In genomic region chr1:112395832-112396667, GRCh38 we compare ENCODE assay signal across 8 cellular contexts. TPM values are rescaled to one million over a fixed set of nuclear protein-coding genes. Genes with fewer than 3 reads are reported as not detected.
A peak's percentile ranks its signal among the peaks of the same experiment; 100 is the strongest.
DNase-seq lines count a peak whose midpoint lies in the region; FAIRE-seq and TF ChIP-seq lines count a peak whose summit lies in the region.

A gene with protein sequence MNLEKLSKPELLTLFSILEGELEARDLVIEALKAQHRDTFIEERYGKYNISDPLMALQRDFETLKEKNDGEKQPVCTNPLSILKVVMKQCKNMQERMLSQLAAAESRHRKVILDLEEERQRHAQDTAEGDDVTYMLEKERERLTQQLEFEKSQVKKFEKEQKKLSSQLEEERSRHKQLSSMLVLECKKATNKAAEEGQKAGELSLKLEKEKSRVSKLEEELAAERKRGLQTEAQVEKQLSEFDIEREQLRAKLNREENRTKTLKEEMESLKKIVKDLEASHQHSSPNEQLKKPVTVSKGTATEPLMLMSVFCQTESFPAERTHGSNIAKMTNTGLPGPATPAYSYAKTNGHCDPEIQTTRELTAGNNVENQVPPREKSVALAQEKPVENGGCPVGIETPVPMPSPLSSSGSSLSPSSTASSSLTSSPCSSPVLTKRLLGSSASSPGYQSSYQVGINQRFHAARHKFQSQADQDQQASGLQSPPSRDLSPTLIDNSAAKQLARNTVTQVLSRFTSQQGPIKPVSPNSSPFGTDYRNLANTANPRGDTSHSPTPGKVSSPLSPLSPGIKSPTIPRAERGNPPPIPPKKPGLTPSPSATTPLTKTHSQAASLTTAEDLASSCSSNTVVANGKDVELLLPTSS (plus strand): TSS chr1:112396214. CDS start chr1:112416166, 19,952 bp downstream.

- CTCF ChIA-PET in activated naive CD4-positive, alpha-beta T cell treated with anti-CD3 and anti-CD28 coated beads for 36 hours (lab: Charles Lee) = interaction anchor here (0.6 to 7.1 kb wide), 2 partner anchors 69 to 618 kb away, joined by 4 to 116 read pairs; no protein-coding TSS in a partner anchor

- peak within 1 kb of the TSS; percentile 87 for H3K4me2 ChIP-seq in H9 (ENCODE audit: insufficient read depth, insufficient read length, low read length)

- H3K23ac ChIP-seq in H9 (ENCODE audit: insufficient read length, low read depth, low read length) = no peak within 1 kb of the TSS

- no peaks in the 10 kb centered on the region for H4K20me1 ChIP-seq in H9 (ENCODE audit: control insufficient read depth, insufficient read depth, insufficient read length)

- peaks cover 2% of the 10 kb centered on the region for H3K79me1 ChIP-seq in H9 (ENCODE audit: insufficient read depth, low read depth, low read length, poor library complexity, severe bottlenecking)

- no peaks in the 10 kb centered on the region for H3K36me3 Mint-ChIP-seq in H9 (ENCODE audit: insufficient read depth in 1 of 3, low read depth in 3 of 3)
- H3K36me3 Mint-ChIP-seq in activated naive CD4-positive, alpha-beta T cell treated with anti-CD3 and anti-CD28 coated beads for 36 hours (ENCODE audit: low read depth) = no peaks in the 10 kb centered on the region

- peaks cover 19% of the 10 kb centered on the region; the same call in 1 of the 2 replicates for H3K79me2 ChIP-seq in H9 (ENCODE audit: insufficient read depth, low read length)

- peak within 1 kb of the TSS; percentile 33 for H3K27ac ChIP-seq in H9 (ENCODE audit: insufficient read length, low read depth, low read length)
- peak within 1 kb of the TSS; percentile 99 for H3K27ac ChIP-seq in SJSA1
- H3K27ac ChIP-seq in neutrophil = no peak within 1 kb of the TSS

- H3K9me3 ChIP-seq in H9 (ENCODE audit: control insufficient read depth, low read depth, low read length) = no peaks in the 10 kb centered on the region
- H3K9me3 ChIP-seq in MG63 = no peaks in the 10 kb centered on the region
- no peaks in the 10 kb centered on the region for H3K9me3 ChIP-seq in SJSA1 (replicated peaks)
- H3K9me3 ChIP-seq in neutrophil = no peaks in the 10 kb centered on the region

- H4K8ac ChIP-seq in H9 (replicated peaks; ENCODE audit: insufficient read length, low read depth, low read length) = no peak within 1 kb of the TSS

- H2BK12ac ChIP-seq in H9 (ENCODE audit: insufficient read length, low read depth, low read length) = peak within 1 kb of the TSS; percentile 40

- no peak for TF ChIP-seq CTCF in H9 (conservative IDR thresholded peaks at IDR 0.05)
- no peak for TF ChIP-seq CTCF in neutrophil (IDR thresholded peaks at IDR 0.05)
- no peak for TF ChIP-seq CTCF in subcutaneous adipose tissue (IDR thresholded peaks at IDR 0.05; ENCODE audit: low read depth)

- H3K56ac ChIP-seq in H9 (ENCODE audit: insufficient read length, low read depth, low read length) = no peak within 1 kb of the TSS

- WGBS in H9 (ENCODE audit: extremely low coverage, insufficient read length, low lambda C conversion rate) = no CpG with 5 or more reads among the region's 53 CpGs

- peaks cover 8% of the 10 kb centered on the region for H3K23me2 ChIP-seq in H9 (ENCODE audit: insufficient read length, low read depth, low read length, poor library complexity, severe bottlenecking)

- no peaks in the 10 kb centered on the region for H3K9me3 Mint-ChIP-seq in H9
- no peaks in the 10 kb centered on the region for H3K9me3 Mint-ChIP-seq in activated naive CD4-positive, alpha-beta T cell treated with anti-CD3 and anti-CD28 coated beads for 36 hours

- intact Hi-C loops in activated naive CD4-positive, alpha-beta T cell treated with anti-CD3 and anti-CD28 coated beads for 36 hours (cut with micrococcal nuclease) = loop anchor here (1.0 to 10.0 kb wide), 5 partner anchors 113 to 999 kb away; partner anchors contain the start of genes MAGI3 and WNT2B

- H2BK5ac ChIP-seq in H9 (ENCODE audit: insufficient read length, low read length) = peak within 1 kb of the TSS; percentile 59

- H2BK120ac ChIP-seq in H9 (ENCODE audit: low read depth, low read length, poor library complexity, severe bottlenecking) = peak within 1 kb of the TSS; percentile 70

- H4K91ac ChIP-seq in H9 (ENCODE audit: insufficient read length, low read depth, low read length) = no peak within 1 kb of the TSS

- H2AFZ ChIP-seq in H9 (ENCODE audit: low read length) = no peak within 1 kb of the TSS

- H3K14ac ChIP-seq in H9 (ENCODE audit: insufficient read depth, low read length) = peak within 1 kb of the TSS; percentile 84

- H3K36me3 ChIP-seq in MG63 (peaks cover 3% of the 10 kb centered on the region), SJSA1 (peaks cover 3% of the 10 kb centered on the region; the same call in 1 of the 2 replicates), neutrophil (no peaks in the 10 kb centered on the region)

- H3K4ac ChIP-seq in H9 (ENCODE audit: low read depth, low read length) = no peak within 1 kb of the TSS; the same call in 1 of the 2 replicates

- no peaks in the 10 kb centered on the region for H3K27me3 Mint-ChIP-seq in H9 (ENCODE audit: low read depth)
- peaks cover 9% of the 10 kb centered on the region for H3K27me3 Mint-ChIP-seq in activated naive CD4-positive, alpha-beta T cell treated with anti-CD3 and anti-CD28 coated beads for 36 hours (ENCODE audit: low read depth)

- peak within 1 kb of the TSS; percentile 91 for H3K18ac ChIP-seq in H9 (ENCODE audit: insufficient read length, low read depth, low read length)

- no peak within 1 kb of the TSS for H4K5ac ChIP-seq in H9 (ENCODE audit: insufficient read length, low read depth, low read length)

- no peaks in the 10 kb centered on the region; the same call in 1 of the 2 replicates for H3K4me1 ChIP-seq in H9 (ENCODE audit: insufficient read depth, low read length)
- H3K4me1 ChIP-seq in SJSA1 (replicated peaks) = peaks cover 60% of the 10 kb centered on the region
- H3K4me1 ChIP-seq in neutrophil (ENCODE audit: control insufficient read depth in 1 of 2, insufficient read depth in 1 of 2, low read depth in 1 of 2, low read length in 1 of 2) = peaks cover 12 to 21% of the 10 kb centered on the region in 2 experiments

- no peak within 1 kb of the TSS for H2AK5ac ChIP-seq in H9 (ENCODE audit: insufficient read length, low read length)

- peak within 1 kb of the TSS; percentile 98 to 99 (median 99) for H3K27ac Mint-ChIP-seq in H9
- no peak within 1 kb of the TSS for H3K27ac Mint-ChIP-seq in activated naive CD4-positive, alpha-beta T cell treated with anti-CD3 and anti-CD28 coated beads for 36 hours

- H2BK15ac ChIP-seq in H9 (ENCODE audit: low read depth, low read length) = no peak within 1 kb of the TSS; the same call in 1 of the 2 replicates

- H3K4me1 Mint-ChIP-seq in H9 = peaks cover 44 to 48% of the 10 kb centered on the region in 2 experiments
- peaks cover 23% of the 10 kb centered on the region for H3K4me1 Mint-ChIP-seq in activated naive CD4-positive, alpha-beta T cell treated with anti-CD3 and anti-CD28 coated beads for 36 hours (ENCODE audit: low read depth)

- H3K9ac ChIP-seq in H9 (ENCODE audit: extremely low read depth, insufficient read length, low read length) = peak within 1 kb of the TSS; percentile 87

- H3K4me3 ChIP-seq in MG63 = peak within 1 kb of the TSS; percentile 92
- peak within 1 kb of the TSS; percentile 82 for H3K4me3 ChIP-seq in SJSA1
- H3K4me3 ChIP-seq in neutrophil (ENCODE audit: low read depth in 1 of 2, low read length in 1 of 2) = peak within 1 kb of the TSS; percentile 72 to 74

- H3K27me3 ChIP-seq in H9 (ENCODE audit: insufficient read depth, low read length) = no peaks in the 10 kb centered on the region
- no peaks in the 10 kb centered on the region for H3K27me3 ChIP-seq in MG63
- no peaks in the 10 kb centered on the region for H3K27me3 ChIP-seq in SJSA1 (replicated peaks)
- H3K27me3 ChIP-seq in neutrophil = peaks cover 49% of the 10 kb centered on the region

- FAIRE-seq in frontal cortex (lab: Jason Lieb, UNC) = no peak

- peak; percentile 99 for DNase-seq in ELF-1 (ENCODE audit: low read depth, low spot score)
- DNase-seq in H9 = peak; percentile 98
- peak; percentile 99 for DNase-seq in MG63
- DNase-seq in SJSA1 (ENCODE audit: low read depth in 1 of 2, low spot score in 2 of 2) = peak; percentile 98
- peak; percentile 84 for DNase-seq in activated naive CD4-positive, alpha-beta T cell treated with anti-CD3 and anti-CD28 coated beads for 36 hours
- peak; percentile 76 to 88 for DNase-seq in frontal cortex (ENCODE audit: low spot score in 2 of 2)

- H3K4me3 Mint-ChIP-seq in H9 = peak within 1 kb of the TSS; percentile 98 to 99
- H3K4me3 Mint-ChIP-seq in activated naive CD4-positive, alpha-beta T cell treated with anti-CD3 and anti-CD28 coated beads for 36 hours = peak within 1 kb of the TSS; percentile 90

- H2BK20ac ChIP-seq in H9 (ENCODE audit: low read depth, low read length, poor library complexity, severe bottlenecking) = no peak within 1 kb of the TSS

- H3T11ph ChIP-seq in H9 (ENCODE audit: low read length) = no peak within 1 kb of the TSS

RNA-seq across cellular contexts. Expression of the gene that starts here (rescaled TPM):
- total RNA-seq in H9 (2021) (38.1 and 38.8 TPM in 2 replicates), frontal cortex (22.8 TPM), subcutaneous adipose tissue (10 to 100 TPM; 27.1 to 72.7 (median 31.6) TPM)
- total RNA-seq in MG63 (2014; rRNA removed; shearing (Covaris generic); ENCODE audit: low replicate concordance) = 11.9 and 16.3 TPM in 2 replicates
- total RNA-seq in SJSA1 (2014; rRNA removed; shearing (Covaris generic)) = 13.0 and 15.9 TPM in 2 replicates
- total RNA-seq in activated naive CD4-positive, alpha-beta T cell treated with anti-CD3 and anti-CD28 coated beads for 36 hours = 1 to 10 TPM; 1.0 to 1.4 TPM
